ENCODE assay signal across 27 cellular contexts in genomic region chr16:49120631-49121030, GRCh38.
DNase-seq lines count a peak whose midpoint lies in the region; TF ChIP-seq lines count a peak whose summit lies in the region.
"Had no signal": no experiment of that assay in that cellular context is flagged by ENCODE, and none has a peak within 500 bp of the region (broad histone marks: within the 10 kb centered on the region; RNA-seq: fewer than 3 reads in every experiment).

No MANE protein-coding gene starts in this region.

- no peak for TF ChIP-seq CTCF in MCF 10A (IDR thresholded peaks at IDR 0.05; ENCODE audit: unreplicated experiment)
- no peak for TF ChIP-seq CTCF in breast epithelium (IDR thresholded peaks at IDR 0.05)
- TF ChIP-seq CTCF in RWPE1 (conservative IDR thresholded peaks at IDR 0.05; ENCODE audit: low read depth), result no peak
- TF ChIP-seq CTCF in endodermal cell (conservative IDR thresholded peaks at IDR 0.05), result peak; percentile 49
- no peak for TF ChIP-seq CTCF in BE2C (IDR thresholded peaks at IDR 0.05; ENCODE audit: low read depth, low read length)

- H3K27me3 ChIP-seq in breast epithelium, result no peaks in the 10 kb centered on the region
- H3K27me3 ChIP-seq in endodermal cell (ENCODE audit: control insufficient read depth, insufficient read depth, low read length, poor library complexity, severe bottlenecking), result no peaks in the 10 kb centered on the region
- H3K27me3 ChIP-seq in BE2C, result no peaks in the 10 kb centered on the region

- H3K36me3 Mint-ChIP-seq in MCF 10A (ENCODE audit: insufficient read depth, unreplicated experiment) (no peaks in the 10 kb centered on the region), endodermal cell (ENCODE audit: low read depth) (no peaks in the 10 kb centered on the region)
- H3K36me3 Mint-ChIP-seq: CD14-positive monocyte had no signal

- WGBS in endodermal cell (ENCODE audit: insufficient coverage in 1 of 2, insufficient read length in 1 of 2), 2 experiments, result 84 to 87% methylated on average over 4 to 6 of the region's 6 CpGs

- no TSS peak for BruUV-seq in MCF 10A (replicated peaks; lab: Mats Ljungman, UMichigan)

- intact Hi-C loops in MCF 10A (cut with micrococcal nuclease) (no loop called here), breast epithelium (cut with DNase I; ENCODE audit: low total_unique reads) (no loop called here)

- no peak overlapping the region for H3K9ac ChIP-seq in endodermal cell (ENCODE audit: extremely low read depth, low read length, poor library complexity, severe bottlenecking)

- H3K36me3 ChIP-seq in breast epithelium (no peaks in the 10 kb centered on the region), endodermal cell (ENCODE audit: control insufficient read depth, insufficient read depth, low read length) (no peaks in the 10 kb centered on the region), BE2C (no peaks in the 10 kb centered on the region)

- H3K9me3 Mint-ChIP-seq in MCF 10A (ENCODE audit: unreplicated experiment), result no peaks in the 10 kb centered on the region
- no peaks in the 10 kb centered on the region for H3K9me3 Mint-ChIP-seq in endodermal cell

- no peak overlapping the region for H3K4me3 ChIP-seq in breast epithelium
- H3K4me3 ChIP-seq in endodermal cell (ENCODE audit: low read length), result no peak overlapping the region
- H3K4me3 ChIP-seq in BE2C (ENCODE audit: low read depth, low read length), result no peak overlapping the region
- H3K4me3 ChIP-seq: PC-9 had no signal

- DNase-seq in MCF 10A (ENCODE audit: unreplicated experiment) (peak; percentile 17), breast epithelium (ENCODE audit: low spot score in 2 of 2) (no peak), RWPE1 (ENCODE audit: low spot score) (peak; percentile 8), endodermal cell (no peak), epidermal melanocyte (ENCODE audit: insufficient read length, low spot score) (no peak), amniotic stem cell (lab: John Stamatoyannopoulos, UW) (no peak), BE2C (no peak)
- no peak for DNase-seq in activated T-cell treated with anti-CD3 and anti-CD28 coated beads, Interleukin-2, amount 50 U/mL, for 1 hour
- DNase-seq: Calu3, DMS153, DND-41, H7, HFFc6, IMR-90, KG1, NCI-H1092, NCI-H1417 treated with DMSO at 0.1 percent for 48 hours, NCI-H1694 treated with DMSO at 0.1 percent for 48 hours, NCI-H2081, NCI-H2227 treated with DMSO at 0.1 percent for 48 hours, NCI-H526 treated with DMSO at 0.1 percent for 48 hours, PC-9, RPMI8226, SHP77 had no signal

- no peaks in the 10 kb centered on the region for H3K9me3 ChIP-seq in breast epithelium
- H3K9me3 ChIP-seq in endodermal cell (ENCODE audit: control insufficient read depth, low read length), result no peaks in the 10 kb centered on the region
- no peaks in the 10 kb centered on the region for H3K9me3 ChIP-seq in BE2C

- no peak for TF ChIP-seq POLR2A in breast epithelium (IDR thresholded peaks at IDR 0.05)

- H3K4me3 Mint-ChIP-seq in MCF 10A (ENCODE audit: unreplicated experiment) (no peak overlapping the region), endodermal cell (no peak overlapping the region)
- H3K4me3 Mint-ChIP-seq: B cell, CD14-positive monocyte, HFFc6 had no signal

- peaks cover 12% of the 10 kb centered on the region for H3K4me1 Mint-ChIP-seq in MCF 10A (ENCODE audit: insufficient read depth, unreplicated experiment)
- peaks cover 1% of the 10 kb centered on the region for H3K4me1 Mint-ChIP-seq in endodermal cell
- H3K4me1 Mint-ChIP-seq: B cell, CD14-positive monocyte had no signal

- H3K4me1 ChIP-seq in breast epithelium (no peaks in the 10 kb centered on the region), endodermal cell (ENCODE audit: control insufficient read depth, insufficient read depth, low read length) (no peaks in the 10 kb centered on the region), BE2C (no peaks in the 10 kb centered on the region)

- CTCF ChIA-PET in MCF 10A (lab: Yijun Ruan, JAX) (interaction anchor here (0.7 to 1.1 kb wide), 3 partner anchors 40 to 229 kb away, joined by 3 to 4 read pairs (median 3); no protein-coding TSS in a partner anchor), RWPE1 (lab: Yijun Ruan, JAX) (no interaction called here)

- H3K27me3 Mint-ChIP-seq in MCF 10A (ENCODE audit: insufficient read depth, unreplicated experiment), result peaks cover 23% of the 10 kb centered on the region
- peaks cover 14% of the 10 kb centered on the region for H3K27me3 Mint-ChIP-seq in endodermal cell (ENCODE audit: insufficient read depth)
- H3K27me3 Mint-ChIP-seq: B cell had no signal

- H3K27ac Mint-ChIP-seq in MCF 10A (ENCODE audit: low read depth, unreplicated experiment) (no peak overlapping the region), endodermal cell (no peak overlapping the region)
- H3K27ac Mint-ChIP-seq: B cell, CD14-positive monocyte, HFFc6 had no signal

- H3K27ac ChIP-seq in breast epithelium (no peak overlapping the region), RWPE1 (no peak overlapping the region), endodermal cell (ENCODE audit: low read depth, low read length) (no peak overlapping the region)
- H3K27ac ChIP-seq: 22Rv1, PC-9 had no signal

- POLR2A ChIA-PET in MCF 10A (lab: Yijun Ruan, JAX) (no interaction called here), RWPE1 (lab: Yijun Ruan, JAX; ENCODE audit: low non-redundant PET) (no interaction called here)

Comparison
In these comparisons a context has a peak if more than half of its experiments do, and no peak if none do; other contexts are left out.
1. DNase-seq: peak in MCF 10A (single experiment) and RWPE1 (single experiment); none in breast epithelium (0 of 2), endodermal cell (single experiment), epidermal melanocyte (single experiment), activated T-cell treated with anti-CD3 and anti-CD28 coated beads, Interleukin-2, amount 50 U/mL, for 1 hour (single experiment), amniotic stem cell (single experiment) and BE2C (single experiment).